ENCODE assay signal across 1 cellular context in the genomic region with DNA sequence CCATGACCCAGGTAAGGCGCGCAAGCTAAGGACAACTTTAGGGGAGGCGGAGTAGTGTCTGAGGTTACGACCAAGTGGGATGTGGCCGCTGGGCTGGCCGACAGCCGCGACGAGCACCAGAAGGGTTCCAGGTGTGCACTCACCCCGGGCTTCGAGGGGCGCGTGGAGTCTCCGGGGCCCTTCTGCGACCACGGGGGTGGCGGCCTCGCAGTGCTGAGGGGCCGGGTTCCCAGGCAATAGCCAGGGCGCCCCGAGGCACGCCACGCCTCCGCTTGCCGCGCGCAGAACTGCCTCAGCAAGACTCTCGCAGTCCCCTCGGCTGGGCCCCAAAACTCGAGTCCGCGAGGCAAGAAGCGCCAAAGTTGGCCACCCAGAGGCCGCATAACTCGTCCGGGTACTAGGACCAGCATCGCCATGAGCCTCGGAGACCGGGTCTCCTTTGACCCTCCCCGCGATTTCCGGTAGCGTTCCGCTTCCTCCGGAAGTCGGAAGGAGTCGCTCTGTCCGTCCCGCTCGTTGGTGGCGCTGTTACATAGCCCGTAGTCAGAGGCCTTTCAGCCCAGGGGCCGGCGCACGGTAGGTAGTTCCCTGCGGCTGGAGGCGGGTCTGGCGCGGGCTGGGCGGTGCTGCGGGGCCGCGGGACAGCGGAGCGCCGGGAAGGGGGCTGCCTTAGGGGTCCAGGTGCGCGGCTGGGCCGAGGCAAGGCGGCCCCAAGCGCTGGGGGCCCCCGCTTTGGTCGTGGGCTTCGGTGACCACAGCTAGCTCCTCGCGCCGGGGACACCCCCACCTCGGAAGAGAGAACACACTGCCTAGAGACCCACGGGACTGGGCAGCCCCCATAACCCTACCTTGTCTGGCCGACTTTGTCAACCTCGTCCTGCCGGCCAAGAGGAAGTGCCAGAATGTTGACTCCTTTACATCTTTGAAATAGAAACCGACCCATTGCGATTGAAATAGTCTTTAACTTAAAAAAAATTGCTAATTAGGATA.
TF ChIP-seq lines count a peak whose summit lies in the region.

A gene with protein sequence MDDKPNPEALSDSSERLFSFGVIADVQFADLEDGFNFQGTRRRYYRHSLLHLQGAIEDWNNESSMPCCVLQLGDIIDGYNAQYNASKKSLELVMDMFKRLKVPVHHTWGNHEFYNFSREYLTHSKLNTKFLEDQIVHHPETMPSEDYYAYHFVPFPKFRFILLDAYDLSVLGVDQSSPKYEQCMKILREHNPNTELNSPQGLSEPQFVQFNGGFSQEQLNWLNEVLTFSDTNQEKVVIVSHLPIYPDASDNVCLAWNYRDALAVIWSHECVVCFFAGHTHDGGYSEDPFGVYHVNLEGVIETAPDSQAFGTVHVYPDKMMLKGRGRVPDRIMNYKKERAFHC (plus strand): TSS at position 503 of the 990 bp plus-strand sequence. CDS start 7,333 bp downstream, outside the sequence.
SCO1 (minus strand) TSS at position 442 of the 990 bp plus-strand sequence; CDS start at position 416, 26 bp downstream.

TF ChIP-seq in SK-N-SH, 30 proteins besides CTCF, POLR2A, EP300 and RAD21 (continued from another document):
- TF ChIP-seq, protein P1, sequence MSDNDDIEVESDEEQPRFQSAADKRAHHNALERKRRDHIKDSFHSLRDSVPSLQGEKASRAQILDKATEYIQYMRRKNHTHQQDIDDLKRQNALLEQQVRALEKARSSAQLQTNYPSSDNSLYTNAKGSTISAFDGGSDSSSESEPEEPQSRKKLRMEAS (IDR thresholded peaks at IDR 0.05; ENCODE audit: low read depth) = peak; percentile 89
- TF ChIP-seq, protein P2, sequence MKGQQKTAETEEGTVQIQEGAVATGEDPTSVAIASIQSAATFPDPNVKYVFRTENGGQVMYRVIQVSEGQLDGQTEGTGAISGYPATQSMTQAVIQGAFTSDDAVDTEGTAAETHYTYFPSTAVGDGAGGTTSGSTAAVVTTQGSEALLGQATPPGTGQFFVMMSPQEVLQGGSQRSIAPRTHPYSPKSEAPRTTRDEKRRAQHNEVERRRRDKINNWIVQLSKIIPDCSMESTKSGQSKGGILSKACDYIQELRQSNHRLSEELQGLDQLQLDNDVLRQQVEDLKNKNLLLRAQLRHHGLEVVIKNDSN (IDR thresholded peaks at IDR 0.05; ENCODE audit: borderline replicate concordance, low read depth) = peak; percentile 21; the same call in 1 of the 2 replicates
- peak; percentile 97 for TF ChIP-seq GABPA (IDR thresholded peaks at IDR 0.05; ENCODE audit: low read depth)
- peak; percentile 61 for TF ChIP-seq CHD2 (IDR thresholded peaks at IDR 0.05; ENCODE audit: low read length, partially characterized antibody)
- TF ChIP-seq SIN3A (IDR thresholded peaks at IDR 0.05; ENCODE audit: borderline replicate concordance, low read depth, low read length) = peak; percentile 80; the same call in 1 of the 2 replicates
- TF ChIP-seq JUND (IDR thresholded peaks at IDR 0.05) = peak; percentile 57
- TF ChIP-seq MEF2A (IDR thresholded peaks at IDR 0.05; ENCODE audit: borderline replicate concordance, low read depth) = no peak
- TF ChIP-seq RFX5 (IDR thresholded peaks at IDR 0.05; ENCODE audit: low read length) = no peak
- TF ChIP-seq YY1 (IDR thresholded peaks at IDR 0.05; ENCODE audit: low read depth) = peak; percentile 80
- TF ChIP-seq IRF3 (IDR thresholded peaks at IDR 0.05; ENCODE audit: low read depth, low read length) = no peak
- TF ChIP-seq, protein P3, sequence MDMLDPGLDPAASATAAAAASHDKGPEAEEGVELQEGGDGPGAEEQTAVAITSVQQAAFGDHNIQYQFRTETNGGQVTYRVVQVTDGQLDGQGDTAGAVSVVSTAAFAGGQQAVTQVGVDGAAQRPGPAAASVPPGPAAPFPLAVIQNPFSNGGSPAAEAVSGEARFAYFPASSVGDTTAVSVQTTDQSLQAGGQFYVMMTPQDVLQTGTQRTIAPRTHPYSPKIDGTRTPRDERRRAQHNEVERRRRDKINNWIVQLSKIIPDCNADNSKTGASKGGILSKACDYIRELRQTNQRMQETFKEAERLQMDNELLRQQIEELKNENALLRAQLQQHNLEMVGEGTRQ (IDR thresholded peaks at IDR 0.05; ENCODE audit: borderline replicate concordance, low read depth, low read length) = no peak
- peak; percentile 29; the same call in 1 of the 2 replicates for TF ChIP-seq RXRA (IDR thresholded peaks at IDR 0.05; ENCODE audit: borderline replicate concordance, low read depth)
- peak; percentile 91 for TF ChIP-seq TAF1 (IDR thresholded peaks at IDR 0.05; ENCODE audit: borderline replicate concordance, low read depth, low read length)
- TF ChIP-seq, protein P4, sequence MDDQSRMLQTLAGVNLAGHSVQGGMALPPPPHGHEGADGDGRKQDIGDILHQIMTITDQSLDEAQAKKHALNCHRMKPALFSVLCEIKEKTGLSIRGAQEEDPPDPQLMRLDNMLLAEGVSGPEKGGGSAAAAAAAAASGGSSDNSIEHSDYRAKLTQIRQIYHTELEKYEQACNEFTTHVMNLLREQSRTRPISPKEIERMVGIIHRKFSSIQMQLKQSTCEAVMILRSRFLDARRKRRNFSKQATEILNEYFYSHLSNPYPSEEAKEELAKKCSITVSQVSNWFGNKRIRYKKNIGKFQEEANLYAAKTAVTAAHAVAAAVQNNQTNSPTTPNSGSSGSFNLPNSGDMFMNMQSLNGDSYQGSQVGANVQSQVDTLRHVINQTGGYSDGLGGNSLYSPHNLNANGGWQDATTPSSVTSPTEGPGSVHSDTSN (IDR thresholded peaks at IDR 0.05) = peak; percentile 19; the same call in 1 of the 2 replicates
- no peak for TF ChIP-seq FOXJ3 (CRISPR knock-in tag; IDR thresholded peaks at IDR 0.05)
- TF ChIP-seq NRF1 (IDR thresholded peaks at IDR 0.05; ENCODE audit: low read depth, low read length) = peak; percentile 38
- no peak for TF ChIP-seq TEAD4 (IDR thresholded peaks at IDR 0.05; ENCODE audit: borderline replicate concordance, insufficient read depth)
- TF ChIP-seq ZBTB33 (IDR thresholded peaks at IDR 0.05; ENCODE audit: borderline replicate concordance, low read depth) = 0 out of 2 replicates have a peak, but pooled peaks have one; percentile 16
- TF ChIP-seq SMC3 (IDR thresholded peaks at IDR 0.05; ENCODE audit: low read depth, low read length) = no peak
